Comparison of ENCODE assay signal across 9 cellular contexts in the genomic region with DNA sequence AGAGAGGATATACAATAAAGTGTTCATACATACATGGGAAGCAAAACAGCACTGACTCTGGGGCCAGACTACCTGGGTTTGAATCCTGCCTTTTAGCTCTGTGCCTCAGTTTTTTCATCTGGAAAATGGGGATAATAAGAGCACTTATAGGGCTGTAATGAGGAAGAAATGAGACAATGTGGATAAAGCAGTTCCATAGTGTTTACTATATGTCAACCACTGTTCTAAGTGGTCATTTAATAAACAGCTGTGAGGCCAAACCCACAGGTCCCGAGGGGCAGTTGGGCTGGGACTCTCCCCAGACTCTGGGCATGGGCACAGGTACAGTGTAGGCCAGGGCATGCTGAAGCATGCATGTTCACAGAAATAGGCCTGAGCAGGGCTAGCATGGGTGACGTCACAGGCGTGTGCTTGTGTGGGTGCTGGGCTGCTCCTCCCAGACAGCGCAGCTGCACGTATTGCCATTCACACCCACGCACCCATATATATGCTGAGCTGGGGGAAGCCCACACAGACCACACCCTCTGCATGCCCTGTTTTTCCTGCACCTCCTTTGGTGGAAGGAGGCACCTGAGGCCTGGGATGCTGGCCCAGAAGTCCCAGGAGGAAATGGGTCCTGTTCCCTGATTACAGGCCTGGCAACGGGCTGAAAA. TPM values are rescaled to one million over a fixed set of nuclear protein-coding genes. Genes with fewer than 3 reads are reported as not detected.
DNase-seq lines count a peak whose midpoint lies in the region; ATAC-seq and TF ChIP-seq lines count a peak whose summit lies in the region.
"Had no signal": no experiment of that assay in that cellular context is flagged by ENCODE, and none has a peak within 500 bp of the region (broad histone marks: within the 10 kb centered on the region; RNA-seq: fewer than 3 reads in every experiment).

No MANE protein-coding gene starts in this region.

- no peak overlapping the region for H3K4me3 ChIP-seq in prostate gland

- H3K9me3 ChIP-seq in prostate gland, result no peaks in the 10 kb centered on the region

- H3K36me3 ChIP-seq in prostate gland, result no peaks in the 10 kb centered on the region

- no peaks in the 10 kb centered on the region for H3K27me3 Mint-ChIP-seq in activated CD8-positive, alpha-beta memory T cell treated with anti-CD3 and anti-CD28 coated beads, Interleukin-2, amount 10 ng/mL, durations not matched to agents 7 days and 5 days
- H3K27me3 Mint-ChIP-seq: naive thymus-derived CD8-positive, alpha-beta T cell had no signal

- H3K4me1 ChIP-seq in prostate gland (replicated peaks), result no peaks in the 10 kb centered on the region

- peak in 1 of 4 experiments; percentile 16 for TF ChIP-seq CTCF in prostate gland (IDR thresholded peaks at IDR 0.05)

- no peaks in the 10 kb centered on the region for H3K9me3 Mint-ChIP-seq in activated CD8-positive, alpha-beta memory T cell treated with anti-CD3 and anti-CD28 coated beads, Interleukin-2, amount 10 ng/mL, durations not matched to agents 7 days and 5 days (ENCODE audit: low read depth)
- H3K9me3 Mint-ChIP-seq: naive thymus-derived CD8-positive, alpha-beta T cell had no signal

- peaks cover 7% of the 10 kb centered on the region for H3K36me3 Mint-ChIP-seq in activated CD8-positive, alpha-beta memory T cell treated with anti-CD3 and anti-CD28 coated beads, Interleukin-2, amount 10 ng/mL, durations not matched to agents 7 days and 5 days

- H3K27ac Mint-ChIP-seq in activated CD8-positive, alpha-beta memory T cell treated with anti-CD3 and anti-CD28 coated beads, Interleukin-2, amount 10 ng/mL, durations not matched to agents 7 days and 5 days, result peak overlapping the region; percentile 12

- peak; percentile 62 for ATAC-seq in GM18873 (IDR thresholded peaks at IDR 0.05; ENCODE audit: low FRiP score, unreplicated experiment)
- peak; percentile 25 for ATAC-seq in HG03135 (IDR thresholded peaks at IDR 0.05; ENCODE audit: unreplicated experiment)
- no peak for ATAC-seq in activated CD8-positive, alpha-beta memory T cell treated with anti-CD3 and anti-CD28 coated beads, Interleukin-2, amount 10 ng/mL, durations not matched to agents 7 days and 5 days
- ATAC-seq in GM21423 (IDR thresholded peaks at IDR 0.05; ENCODE audit: unreplicated experiment), result no peak
- ATAC-seq in left ventricle myocardium superior, result no peak
- ATAC-seq: naive thymus-derived CD8-positive, alpha-beta T cell had no signal

- H3K4me3 Mint-ChIP-seq in activated CD8-positive, alpha-beta memory T cell treated with anti-CD3 and anti-CD28 coated beads, Interleukin-2, amount 10 ng/mL, durations not matched to agents 7 days and 5 days, result no peak overlapping the region

- H3K4me1 Mint-ChIP-seq in activated CD8-positive, alpha-beta memory T cell treated with anti-CD3 and anti-CD28 coated beads, Interleukin-2, amount 10 ng/mL, durations not matched to agents 7 days and 5 days, result peaks cover 32% of the 10 kb centered on the region

- H3K27ac ChIP-seq in prostate gland, result peak overlapping the region in 1 of 2 donors; percentile 22

- peak; percentile 54 for DNase-seq in activated CD8-positive, alpha-beta memory T cell treated with anti-CD3 and anti-CD28 coated beads, Interleukin-2, amount 10 ng/mL, durations not matched to agents 7 days and 5 days
- peak; percentile 63 for DNase-seq in prostate gland (ENCODE audit: low spot score)
- DNase-seq in AML-193 (lab: John Stamatoyannopoulos, UW), result no peak
- no peak for DNase-seq in iPS-NIHi11 (ENCODE audit: low spot score)
- DNase-seq in left ventricle myocardium superior, result no peak

- no peak for TF ChIP-seq POLR2A in prostate gland (IDR thresholded peaks at IDR 0.05)

- no peaks in the 10 kb centered on the region for H3K27me3 ChIP-seq in prostate gland (replicated peaks; ENCODE audit: insufficient read depth)

- intact Hi-C loops in prostate gland (cut with DNase I) (no loop called here), left ventricle myocardium superior (cut with micrococcal nuclease) (no loop called here)

- CTCF ChIA-PET in activated CD8-positive, alpha-beta memory T cell treated with anti-CD3 and anti-CD28 coated beads, Interleukin-2, amount 10 ng/mL, durations not matched to agents 7 days and 5 days (lab: Charles Lee), result interaction anchor here (1.1 to 6.8 kb wide), 20 partner anchors 12 to 284 kb away, joined by 3 to 114 read pairs (median 12); partner anchors contain the start of gene LPIN3

- 40% methylated on average over 7 of the region's 7 CpGs for WGBS in prostate gland

RNA-seq across cellular contexts. Expression of gene PLCG1, which starts 3.5 kb away (rescaled TPM):
- total RNA-seq in activated CD8-positive, alpha-beta memory T cell treated with anti-CD3 and anti-CD28 coated beads, Interleukin-2, amount 10 ng/mL, durations not matched to agents 7 days and 5 days, result 100 to 1,000 TPM; 201 to 337 TPM
- total RNA-seq in prostate gland (100 to 1,000 TPM in 1 of 2 donors, 10 to 100 TPM in 1; 67.9 to 129 TPM), left ventricle myocardium superior (56.5 TPM)

Comparison
In these comparisons a context has a peak if more than half of its experiments do, and no peak if none do; other contexts are left out.
1. ATAC-seq: peak in GM18873 (single experiment) and HG03135 (single experiment); none in activated CD8-positive, alpha-beta memory T cell treated with anti-CD3 and anti-CD28 coated beads, Interleukin-2, amount 10 ng/mL, durations not matched to agents 7 days and 5 days (single experiment), GM21423 (single experiment) and left ventricle myocardium superior (single experiment).
2. DNase-seq: peak in activated CD8-positive, alpha-beta memory T cell treated with anti-CD3 and anti-CD28 coated beads, Interleukin-2, amount 10 ng/mL, durations not matched to agents 7 days and 5 days (single experiment) and prostate gland (single experiment); none in AML-193 (0 of 2), iPS-NIHi11 (single experiment) and left ventricle myocardium superior (single experiment).